In genomic region chr12:100995201-100995600, GRCh38 we compare ENCODE assay signal across 1 cellular context.
TF ChIP-seq lines count a peak whose summit lies in the region.

No MANE protein-coding gene starts in this region.

TF ChIP-seq in HepG2, 621 proteins besides CTCF, POLR2A, EP300 and RAD21 (continued from another document):
- TF ChIP-seq ARID5B (CRISPR knock-in tag; IDR thresholded peaks at IDR 0.05): no peak
- no peak for TF ChIP-seq SRY (CRISPR knock-in tag; IDR thresholded peaks at IDR 0.05)
- no peak for TF ChIP-seq FOXK1 (CRISPR knock-in tag; IDR thresholded peaks at IDR 0.05; ENCODE audit: borderline replicate concordance, low read depth)
- no peak for TF ChIP-seq PRMT3 (CRISPR knock-in tag; IDR thresholded peaks at IDR 0.05; ENCODE audit: borderline replicate concordance, low read depth)
